In genomic region chr7:5591547-5591899, GRCh38 we compare ENCODE assay signal across 11 cellular contexts. TPM values are rescaled to one million over a fixed set of nuclear protein-coding genes. Genes with fewer than 3 reads are reported as not detected.
A peak's percentile ranks its signal among the peaks of the same experiment; 100 is the strongest.
DNase-seq lines count a peak whose midpoint lies in the region; ATAC-seq and TF ChIP-seq lines count a peak whose summit lies in the region.
"Had no signal": no experiment of that assay in that cellular context is flagged by ENCODE, and none has a peak within 500 bp of the region (broad histone marks: within the 10 kb centered on the region; RNA-seq: fewer than 3 reads in every experiment).

No MANE protein-coding gene starts in this region.

- H3K9me3 Mint-ChIP-seq in GM23338: no peaks in the 10 kb centered on the region; the same call in none of the 3 replicates
- H3K9me3 Mint-ChIP-seq in stimulated activated memory B cell treated with anti-CD40 and anti-IgM and Interleukin-4, amounts not matched to agents 10 μg/mL and 1 μg/mL and 100 μg/mL, for 72 hours: no peaks in the 10 kb centered on the region
- H3K9me3 Mint-ChIP-seq: IgD-negative memory B cell had no signal

- H3K4me1 ChIP-seq in GM23338 (ENCODE audit: insufficient read depth): peaks cover 28% of the 10 kb centered on the region

- H3K79me2 ChIP-seq in GM23338 (replicated peaks; ENCODE audit: insufficient read depth): peaks cover 28% of the 10 kb centered on the region

- H3K4me1 Mint-ChIP-seq in GM23338: peaks cover 21% of the 10 kb centered on the region
- H3K4me1 Mint-ChIP-seq in stimulated activated memory B cell treated with anti-CD40 and anti-IgM and Interleukin-4, amounts not matched to agents 10 μg/mL and 1 μg/mL and 100 μg/mL, for 72 hours: peaks cover 49% of the 10 kb centered on the region

- H3K36me3 Mint-ChIP-seq in GM23338 (ENCODE audit: low read depth): peaks cover 9% of the 10 kb centered on the region
- H3K36me3 Mint-ChIP-seq in stimulated activated memory B cell treated with anti-CD40 and anti-IgM and Interleukin-4, amounts not matched to agents 10 μg/mL and 1 μg/mL and 100 μg/mL, for 72 hours: peaks cover 1% of the 10 kb centered on the region

- H4K20me1 ChIP-seq in GM23338 (replicated peaks; ENCODE audit: insufficient read depth): peaks cover 14% of the 10 kb centered on the region

- H3K9me2 ChIP-seq in GM23338 (ENCODE audit: insufficient read depth): no peaks in the 10 kb centered on the region

- H3K36me3 ChIP-seq in GM23338 (ENCODE audit: insufficient read depth): no peaks in the 10 kb centered on the region

- H3K4me2 ChIP-seq in GM23338: peak overlapping the region; percentile 96

- no peak overlapping the region for H2AFZ ChIP-seq in GM23338

- no peak overlapping the region for H3K27ac ChIP-seq in GM23338 (ENCODE audit: low read depth)

- H3K27me3 ChIP-seq in GM23338 (ENCODE audit: insufficient read depth): peaks cover 14% of the 10 kb centered on the region

- ATAC-seq in GM23338: no peak; the same call in 2 of the 3 replicates
- ATAC-seq in stimulated activated memory B cell treated with anti-CD40 and anti-IgM and Interleukin-4, amounts not matched to agents 10 μg/mL and 1 μg/mL and 100 μg/mL, for 72 hours: no peak
- no peak for ATAC-seq in GM21825 (IDR thresholded peaks at IDR 0.05; ENCODE audit: unreplicated experiment)
- no peak for ATAC-seq in HG03045 (IDR thresholded peaks at IDR 0.05; ENCODE audit: unreplicated experiment)

- DNase-seq in GM23338 (ENCODE audit: low spot score): peak; percentile 74
- DNase-seq in SW 1271 (lab: John Stamatoyannopoulos, UW): peak; percentile 90 to 95
- peak; percentile 90 for DNase-seq in fibroblast of villous mesenchyme (ENCODE audit: low read depth)
- no peak for DNase-seq in NCI-H1694 (lab: John Stamatoyannopoulos, UW)
- DNase-seq in SKM-1 treated with dmso at 0.1 percent for 144 hours (lab: John Stamatoyannopoulos, UW; ENCODE audit: unreplicated experiment): no peak
- DNase-seq: activated CD4-positive, alpha-beta T cell treated with anti-CD3 and anti-CD28 coated beads, Interleukin-2, amount 50 U/mL, for 1 hour; stimulated activated CD4-positive, alpha-beta T cell treated with anti-CD3 and anti-CD28 coated beads, Interleukin-15, amount 100 ng/mL, for 24 hours had no signal

- H3K27me3 Mint-ChIP-seq in GM23338 (ENCODE audit: insufficient read depth, low read depth, poor library complexity): peaks cover 50% of the 10 kb centered on the region
- H3K27me3 Mint-ChIP-seq in stimulated activated memory B cell treated with anti-CD40 and anti-IgM and Interleukin-4, amounts not matched to agents 10 μg/mL and 1 μg/mL and 100 μg/mL, for 72 hours: peaks cover 22% of the 10 kb centered on the region

- TF ChIP-seq CTCF in GM23338 (conservative IDR thresholded peaks at IDR 0.05; ENCODE audit: low read depth in 2 of 2): no peak
- peak; percentile 2 for TF ChIP-seq CTCF in fibroblast of villous mesenchyme (IDR thresholded peaks at IDR 0.05; ENCODE audit: insufficient read depth, low read depth, low read length)

- H3F3A ChIP-seq in GM23338 (replicated peaks; ENCODE audit: low read depth): peaks cover 20% of the 10 kb centered on the region; the same call in 1 of the 2 replicates

- H3K4me3 ChIP-seq in GM23338 (peak overlapping the region; percentile 92; the same call in 1 of the 2 replicates), fibroblast of villous mesenchyme (ENCODE audit: low read depth, low read length) (peak overlapping the region; percentile 55)

- H3K4me3 Mint-ChIP-seq in GM23338: no peak overlapping the region
- peak overlapping the region; percentile 50 for H3K4me3 Mint-ChIP-seq in stimulated activated memory B cell treated with anti-CD40 and anti-IgM and Interleukin-4, amounts not matched to agents 10 μg/mL and 1 μg/mL and 100 μg/mL, for 72 hours

- H3K27ac Mint-ChIP-seq in GM23338: no peak overlapping the region
- no peak overlapping the region for H3K27ac Mint-ChIP-seq in stimulated activated memory B cell treated with anti-CD40 and anti-IgM and Interleukin-4, amounts not matched to agents 10 μg/mL and 1 μg/mL and 100 μg/mL, for 72 hours

TF ChIP-seq in GM23338, 12 proteins besides CTCF, POLR2A, EP300 and RAD21:
- no peak for TF ChIP-seq STAT1 (IDR thresholded peaks at IDR 0.05; ENCODE audit: unreplicated experiment)
- no peak for TF ChIP-seq POLR2AphosphoS5 (IDR thresholded peaks at IDR 0.05; ENCODE audit: low read depth)
- TF ChIP-seq ZNF331 (CRISPR knock-in tag; IDR thresholded peaks at IDR 0.05; ENCODE audit: low read depth): no peak
- TF ChIP-seq, protein P1, sequence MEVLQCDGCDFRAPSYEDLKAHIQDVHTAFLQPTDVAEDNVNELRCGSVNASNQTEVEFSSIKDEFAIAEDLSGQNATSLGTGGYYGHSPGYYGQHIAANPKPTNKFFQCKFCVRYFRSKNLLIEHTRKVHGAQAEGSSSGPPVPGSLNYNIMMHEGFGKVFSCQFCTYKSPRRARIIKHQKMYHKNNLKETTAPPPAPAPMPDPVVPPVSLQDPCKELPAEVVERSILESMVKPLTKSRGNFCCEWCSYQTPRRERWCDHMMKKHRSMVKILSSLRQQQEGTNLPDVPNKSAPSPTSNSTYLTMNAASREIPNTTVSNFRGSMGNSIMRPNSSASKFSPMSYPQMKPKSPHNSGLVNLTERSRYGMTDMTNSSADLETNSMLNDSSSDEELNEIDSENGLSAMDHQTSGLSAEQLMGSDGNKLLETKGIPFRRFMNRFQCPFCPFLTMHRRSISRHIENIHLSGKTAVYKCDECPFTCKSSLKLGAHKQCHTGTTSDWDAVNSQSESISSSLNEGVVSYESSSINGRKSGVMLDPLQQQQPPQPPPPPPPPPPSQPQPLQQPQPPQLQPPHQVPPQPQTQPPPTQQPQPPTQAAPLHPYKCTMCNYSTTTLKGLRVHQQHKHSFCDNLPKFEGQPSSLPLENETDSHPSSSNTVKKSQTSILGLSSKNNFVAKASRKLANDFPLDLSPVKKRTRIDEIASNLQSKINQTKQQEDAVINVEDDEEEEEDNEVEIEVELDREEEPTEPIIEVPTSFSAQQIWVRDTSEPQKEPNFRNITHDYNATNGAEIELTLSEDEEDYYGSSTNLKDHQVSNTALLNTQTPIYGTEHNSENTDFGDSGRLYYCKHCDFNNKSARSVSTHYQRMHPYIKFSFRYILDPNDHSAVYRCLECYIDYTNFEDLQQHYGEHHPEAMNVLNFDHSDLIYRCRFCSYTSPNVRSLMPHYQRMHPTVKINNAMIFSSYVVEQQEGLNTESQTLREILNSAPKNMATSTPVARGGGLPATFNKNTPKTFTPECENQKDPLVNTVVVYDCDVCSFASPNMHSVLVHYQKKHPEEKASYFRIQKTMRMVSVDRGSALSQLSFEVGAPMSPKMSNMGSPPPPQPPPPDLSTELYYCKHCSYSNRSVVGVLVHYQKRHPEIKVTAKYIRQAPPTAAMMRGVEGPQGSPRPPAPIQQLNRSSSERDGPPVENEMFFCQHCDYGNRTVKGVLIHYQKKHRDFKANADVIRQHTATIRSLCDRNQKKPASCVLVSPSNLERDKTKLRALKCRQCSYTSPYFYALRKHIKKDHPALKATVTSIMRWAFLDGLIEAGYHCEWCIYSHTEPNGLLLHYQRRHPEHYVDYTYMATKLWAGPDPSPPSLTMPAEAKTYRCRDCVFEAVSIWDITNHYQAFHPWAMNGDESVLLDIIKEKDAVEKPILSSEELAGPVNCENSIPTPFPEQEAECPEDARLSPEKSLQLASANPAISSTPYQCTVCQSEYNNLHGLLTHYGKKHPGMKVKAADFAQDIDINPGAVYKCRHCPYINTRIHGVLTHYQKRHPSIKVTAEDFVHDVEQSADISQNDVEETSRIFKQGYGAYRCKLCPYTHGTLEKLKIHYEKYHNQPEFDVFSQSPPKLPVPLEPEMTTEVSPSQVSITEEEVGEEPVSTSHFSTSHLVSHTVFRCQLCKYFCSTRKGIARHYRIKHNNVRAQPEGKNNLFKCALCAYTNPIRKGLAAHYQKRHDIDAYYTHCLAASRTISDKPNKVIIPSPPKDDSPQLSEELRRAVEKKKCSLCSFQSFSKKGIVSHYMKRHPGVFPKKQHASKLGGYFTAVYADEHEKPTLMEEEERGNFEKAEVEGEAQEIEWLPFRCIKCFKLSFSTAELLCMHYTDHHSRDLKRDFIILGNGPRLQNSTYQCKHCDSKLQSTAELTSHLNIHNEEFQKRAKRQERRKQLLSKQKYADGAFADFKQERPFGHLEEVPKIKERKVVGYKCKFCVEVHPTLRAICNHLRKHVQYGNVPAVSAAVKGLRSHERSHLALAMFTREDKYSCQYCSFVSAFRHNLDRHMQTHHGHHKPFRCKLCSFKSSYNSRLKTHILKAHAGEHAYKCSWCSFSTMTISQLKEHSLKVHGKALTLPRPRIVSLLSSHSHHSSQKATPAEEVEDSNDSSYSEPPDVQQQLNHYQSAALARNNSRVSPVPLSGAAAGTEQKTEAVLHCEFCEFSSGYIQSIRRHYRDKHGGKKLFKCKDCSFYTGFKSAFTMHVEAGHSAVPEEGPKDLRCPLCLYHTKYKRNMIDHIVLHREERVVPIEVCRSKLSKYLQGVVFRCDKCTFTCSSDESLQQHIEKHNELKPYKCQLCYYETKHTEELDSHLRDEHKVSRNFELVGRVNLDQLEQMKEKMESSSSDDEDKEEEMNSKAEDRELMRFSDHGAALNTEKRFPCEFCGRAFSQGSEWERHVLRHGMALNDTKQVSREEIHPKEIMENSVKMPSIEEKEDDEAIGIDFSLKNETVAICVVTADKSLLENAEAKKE (CRISPR knock-in tag; IDR thresholded peaks at IDR 0.05): no peak
- TF ChIP-seq JUNB (IDR thresholded peaks at IDR 0.05; ENCODE audit: unreplicated experiment): no peak
- no peak for TF ChIP-seq CREB1 (CRISPR knock-in tag; IDR thresholded peaks at IDR 0.05; ENCODE audit: low read depth)

RNA-seq across cellular contexts. Expression of gene FSCN1, which starts 1.1 kb away (rescaled TPM):
- 654 and 734 TPM in 2 replicates for total RNA-seq in GM23338 (2014; rRNA removed; shearing (Covaris generic))
- 135 and 146 TPM in 2 replicates for polyA plus RNA-seq in GM23338 (2016; fragmentation: Nextera tagmentation; extraction: Ambion mirVana)
- 256 and 312 TPM in 2 replicates for total RNA-seq in fibroblast of villous mesenchyme

Comparison
In these comparisons a context has a peak if more than half of its experiments do, and no peak if none do; other contexts are left out.
1. DNase-seq: peak in GM23338 (single experiment), SW 1271 (2 of 2) and fibroblast of villous mesenchyme (single experiment); none in NCI-H1694 (single experiment) and SKM-1 treated with dmso at 0.1 percent for 144 hours (single experiment).